In the genomic region with DNA sequence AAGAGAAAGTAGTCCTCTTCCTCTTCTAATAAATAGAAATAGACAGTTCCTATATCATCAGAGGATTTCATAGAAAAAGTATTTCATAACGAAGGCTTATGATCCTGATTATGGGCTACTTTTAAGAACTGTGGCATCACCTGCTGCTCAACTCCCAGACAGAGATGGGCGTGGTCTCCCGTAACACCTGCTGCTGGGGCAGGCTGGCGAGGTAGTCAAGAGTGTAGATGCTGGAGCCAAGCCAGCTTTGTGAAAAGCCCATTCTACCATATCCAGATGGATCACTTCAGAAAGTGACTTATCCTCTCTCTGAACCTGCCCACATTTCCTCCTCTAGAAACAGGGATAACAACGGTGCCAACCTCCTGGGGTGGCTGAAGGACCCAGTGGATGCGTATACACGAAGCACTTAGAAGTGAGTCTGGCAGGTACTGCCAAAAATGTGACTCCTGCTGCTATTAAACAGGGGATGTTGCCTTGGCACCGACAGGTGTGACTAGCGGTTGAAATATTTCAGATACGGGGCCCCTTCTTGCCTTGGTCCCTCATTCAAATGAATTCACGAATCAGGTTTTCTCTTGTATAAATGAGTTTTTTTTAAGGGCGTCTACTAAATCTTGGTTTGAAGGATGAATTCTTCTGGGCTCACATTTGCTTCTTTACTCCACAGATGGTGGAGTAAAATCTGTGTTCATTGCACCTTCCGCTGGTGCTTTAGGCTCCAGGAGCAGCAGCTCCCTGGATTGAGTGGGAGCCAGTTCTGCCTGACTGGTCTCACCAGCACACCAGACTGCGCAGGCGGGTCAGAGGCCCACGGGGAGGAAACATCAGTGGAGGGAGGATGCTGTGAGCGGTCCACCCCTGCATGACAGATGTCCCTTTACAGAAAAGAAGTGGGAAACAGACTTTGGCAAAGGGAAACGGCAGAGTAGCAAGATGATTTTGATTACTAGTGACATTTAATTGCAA, we compare ENCODE assay signal across 12 cellular contexts.
DNase-seq lines count a peak whose midpoint lies in the region; ATAC-seq and TF ChIP-seq lines count a peak whose summit lies in the region.
"Had no signal": no experiment of that assay in that cellular context is flagged by ENCODE, and none has a peak within 500 bp of the region (broad histone marks: within the 10 kb centered on the region; RNA-seq: fewer than 3 reads in every experiment).

No MANE protein-coding gene starts in this region.

- H4K91ac ChIP-seq in neuronal stem cell (ENCODE audit: low read depth, low read length, poor library complexity): no peak overlapping the region

- in situ Hi-C loops in mammary epithelial cell (cut with MboI; ENCODE audit: low sequenced_read_pairs in 2 of 2): no loop called here

- CTCF ChIA-PET in mammary epithelial cell (lab: Charles Lee; ENCODE audit: low non-redundant PET): no interaction called here

- dilution Hi-C loops in mammary epithelial cell (cut with HindIII; ENCODE audit: low sequenced_read_pairs): no loop called here

- H3K9ac ChIP-seq in neuronal stem cell (ENCODE audit: low read depth, low read length, poor library complexity) (no peak overlapping the region), mammary epithelial cell (ENCODE audit: insufficient read depth, low read length) (no peak overlapping the region)

- H3K4me3 ChIP-seq in esophagus squamous epithelium (no peak overlapping the region), neuronal stem cell (ENCODE audit: low read length in 2 of 2) (no peak overlapping the region), mammary epithelial cell (replicated peaks in 1 of 3; ENCODE audit: insufficient read depth in 1 of 3, low read depth in 2 of 3, low read length in 3 of 3) (no peak overlapping the region)

- no peaks in the 10 kb centered on the region for H3K27me3 ChIP-seq in esophagus squamous epithelium
- no peaks in the 10 kb centered on the region for H3K27me3 ChIP-seq in neuronal stem cell (ENCODE audit: control insufficient read depth in 3 of 3, insufficient read depth in 3 of 3, low read depth in 1 of 3, low read length in 3 of 3)
- no peaks in the 10 kb centered on the region for H3K27me3 ChIP-seq in mammary epithelial cell (ENCODE audit: insufficient read depth, low read length)

- intact Hi-C loops in esophagus squamous epithelium (cut with DNase I): no loop called here
- intact Hi-C loops in mammary epithelial cell (cut with micrococcal nuclease): no loop called here

- peak overlapping the region in 3 of 4 donors; percentile 8 to 57 (median 47) for H3K27ac ChIP-seq in esophagus squamous epithelium
- H3K27ac ChIP-seq in neuronal stem cell (replicated peaks; ENCODE audit: low read length): no peak overlapping the region
- no peak overlapping the region for H3K27ac ChIP-seq in mammary epithelial cell (ENCODE audit: insufficient read depth, low read depth, low read length)

- ATAC-seq in HG02973 (IDR thresholded peaks at IDR 0.05; ENCODE audit: unreplicated experiment): no peak
- ATAC-seq in GM18873 (IDR thresholded peaks at IDR 0.05; ENCODE audit: low FRiP score, unreplicated experiment): no peak

- H3K79me2 ChIP-seq in mammary epithelial cell (ENCODE audit: insufficient read depth, low read length): no peaks in the 10 kb centered on the region

- H2AFZ ChIP-seq in neuronal stem cell (ENCODE audit: low read length) (no peak overlapping the region), mammary epithelial cell (ENCODE audit: low read depth, low read length) (no peak overlapping the region)

- H4K8ac ChIP-seq in neuronal stem cell (ENCODE audit: low read depth, low read length): no peak overlapping the region

- H4K20me1 ChIP-seq in mammary epithelial cell (ENCODE audit: insufficient read depth, low read length): no peaks in the 10 kb centered on the region

- H2BK12ac ChIP-seq in neuronal stem cell (ENCODE audit: low read length): no peak overlapping the region

- peak; percentile 97 for DNase-seq in DMS53 (lab: John Stamatoyannopoulos, UW)
- peak; percentile 82 for DNase-seq in NCI-H2171 (lab: John Stamatoyannopoulos, UW)
- DNase-seq in esophagus squamous epithelium (lab: John Stamatoyannopoulos, UW): no peak
- no peak for DNase-seq in neuronal stem cell (ENCODE audit: low spot score)
- no peak for DNase-seq in NK-92 treated with Interleukin-12 subunit alpha and Interleukin-12 subunit beta, amount 100 ng/mL, for 24 hours (lab: John Stamatoyannopoulos, UW)
- no peak for DNase-seq in mammary epithelial cell
- DNase-seq: activated effector memory CD4-positive, alpha-beta T cell treated with anti-CD3 and anti-CD28 coated beads, Interleukin-2, amount 50 U/mL, for 16 hours; central memory CD4-positive, alpha-beta T cell; NCI-H526; SW 1271 had no signal

- peaks cover 0 to 15% (median 6%) of the 10 kb centered on the region in 3 donors for H3K4me1 ChIP-seq in esophagus squamous epithelium
- H3K4me1 ChIP-seq in neuronal stem cell (ENCODE audit: control insufficient read depth in 2 of 2, insufficient read depth in 1 of 2, low read depth in 1 of 2, low read length in 2 of 2): peaks cover 4 to 10% of the 10 kb centered on the region in 2 donors
- H3K4me1 ChIP-seq in mammary epithelial cell (ENCODE audit: insufficient read depth, low read length): peaks cover 8% of the 10 kb centered on the region

- H3K4me2 ChIP-seq in neuronal stem cell (ENCODE audit: insufficient read depth, low read length, poor library complexity, severe bottlenecking): no peak overlapping the region
- no peak overlapping the region for H3K4me2 ChIP-seq in mammary epithelial cell (ENCODE audit: insufficient read depth, low read depth, low read length)

- H3K14ac ChIP-seq in neuronal stem cell (ENCODE audit: low read length): no peak overlapping the region

- TF ChIP-seq POLR2A in esophagus squamous epithelium (IDR thresholded peaks at IDR 0.05): no peak

- TF ChIP-seq CTCF in esophagus squamous epithelium (IDR thresholded peaks at IDR 0.05) (no peak), mammary epithelial cell (conservative IDR thresholded peaks at IDR 0.05 in 1 of 2, IDR thresholded peaks at IDR 0.05 in 1 of 2; ENCODE audit: extremely low read depth in 1 of 2, insufficient read depth in 1 of 2, low read depth in 1 of 2, low read length in 2 of 2) (no peak)

- H3K4ac ChIP-seq in neuronal stem cell (ENCODE audit: low read length): no peak overlapping the region

- no peak overlapping the region for H3K23ac ChIP-seq in neuronal stem cell (ENCODE audit: low read depth, low read length, poor library complexity)

- no peaks in the 10 kb centered on the region for H3K79me1 ChIP-seq in neuronal stem cell (ENCODE audit: low read depth, low read length)

- no TSS peak for BruUV-seq in mammary epithelial cell (replicated peaks; lab: Mats Ljungman, UMichigan)

- H3K18ac ChIP-seq in neuronal stem cell (ENCODE audit: low read length): peak overlapping the region; percentile 71

- H2BK5ac ChIP-seq in neuronal stem cell (ENCODE audit: low read length): no peak overlapping the region

- H3K36me3 ChIP-seq in esophagus squamous epithelium (no peaks in the 10 kb centered on the region), neuronal stem cell (replicated peaks in 1 of 2; ENCODE audit: control insufficient read depth in 2 of 2, insufficient read depth in 2 of 2, low read length in 2 of 2) (peaks cover 0 to 4% of the 10 kb centered on the region in 2 donors), mammary epithelial cell (ENCODE audit: insufficient read depth, low read length) (no peaks in the 10 kb centered on the region)

- 73 to 76% methylated on average over 15 of the region's 18 CpGs for WGBS in esophagus squamous epithelium, 2 donors
- no CpG with 5 or more reads among the region's 18 CpGs for WGBS in neuronal stem cell (ENCODE audit: extremely low coverage in 2 of 2, insufficient read length in 2 of 2, insufficient replicate concordance in 1 of 2), 2 donors
- WGBS in mammary epithelial cell (ENCODE audit: low coverage, missing lambda C conversion rate): 82% methylated on average over 17 of the region's 18 CpGs

- no peak overlapping the region for H2AK5ac ChIP-seq in neuronal stem cell (ENCODE audit: low read depth, low read length)

- H2BK120ac ChIP-seq in neuronal stem cell (ENCODE audit: low read depth, low read length): no peak overlapping the region

- H2BK15ac ChIP-seq in neuronal stem cell (ENCODE audit: low read length): no peak overlapping the region

- H3K9me3 ChIP-seq in esophagus squamous epithelium (no peaks in the 10 kb centered on the region), neuronal stem cell (replicated peaks in 1 of 2; ENCODE audit: control insufficient read depth in 2 of 2, insufficient read depth in 1 of 2, low read depth in 1 of 2, low read length in 2 of 2) (no peaks in the 10 kb centered on the region), mammary epithelial cell (replicated peaks; ENCODE audit: insufficient read depth, low read length) (no peaks in the 10 kb centered on the region)

Comparison
In these comparisons a context has a peak if more than half of its experiments do, and no peak if none do; other contexts are left out.
1. DNase-seq: peak in DMS53 (single experiment) and NCI-H2171 (single experiment); none in esophagus squamous epithelium (single experiment), neuronal stem cell (single experiment), NK-92 treated with Interleukin-12 subunit alpha and Interleukin-12 subunit beta, amount 100 ng/mL, for 24 hours (single experiment) and mammary epithelial cell (single experiment).
2. H3K27ac ChIP-seq: peak in esophagus squamous epithelium (3 of 4); none in neuronal stem cell (single experiment) and mammary epithelial cell (single experiment).